In genomic region chr22:39472570-39473556, GRCh38 we compare ENCODE assay signal across 10 cellular contexts. TPM values are rescaled to one million over a fixed set of nuclear protein-coding genes. Genes with fewer than 3 reads are reported as not detected.
DNase-seq lines count a peak whose midpoint lies in the region; ATAC-seq and TF ChIP-seq lines count a peak whose summit lies in the region.
"Had no signal": no experiment of that assay in that cellular context is flagged by ENCODE, and none has a peak within 500 bp of the region (broad histone marks: within the 10 kb centered on the region; RNA-seq: fewer than 3 reads in every experiment).

No MANE protein-coding gene starts in this region.

- H3K9me3 ChIP-seq in esophagus muscularis mucosa: no peaks in the 10 kb centered on the region
- no peaks in the 10 kb centered on the region for H3K9me3 ChIP-seq in skeletal muscle tissue (ENCODE audit: control insufficient read depth in 3 of 3, low read length in 3 of 3)
- no peaks in the 10 kb centered on the region for H3K9me3 ChIP-seq in CD8-positive, alpha-beta T cell (ENCODE audit: low read length)

- TF ChIP-seq EP300 in esophagus muscularis mucosa (IDR thresholded peaks at IDR 0.05): no peak

- H3K4me3 ChIP-seq in esophagus muscularis mucosa (no peak overlapping the region), skeletal muscle tissue (ENCODE audit: low read length in 3 of 3) (no peak overlapping the region)
- no peak overlapping the region for H3K4me3 ChIP-seq in CD8-positive, alpha-beta T cell (ENCODE audit: low read depth, low read length)

- no peak overlapping the region for H3K4me3 Mint-ChIP-seq in CD8-positive, alpha-beta T cell

- POLR2A ChIA-PET in CD8-positive, alpha-beta T cell (lab: Charles Lee): interaction anchor here (0.9 to 2.1 kb wide), 2 partner anchors 44 to 74 kb away, joined by 3 to 5 read pairs; partner anchors contain the start of gene TAB1

- H3K27ac ChIP-seq in esophagus muscularis mucosa (replicated peaks in 1 of 4) (peak overlapping the region; percentile 33 to 69 (median 60)), skeletal muscle tissue (ENCODE audit: low read depth, low read length) (peak overlapping the region; percentile 13)
- H3K27ac ChIP-seq in CD8-positive, alpha-beta T cell (ENCODE audit: low read depth, low read length): no peak overlapping the region

- no peak overlapping the region for H3K27ac Mint-ChIP-seq in CD8-positive, alpha-beta T cell

- H3K36me3 ChIP-seq in esophagus muscularis mucosa (no peaks in the 10 kb centered on the region), skeletal muscle tissue (ENCODE audit: control insufficient read depth in 3 of 3, insufficient read depth in 3 of 3, low read length in 3 of 3) (no peaks in the 10 kb centered on the region)
- H3K36me3 ChIP-seq in CD8-positive, alpha-beta T cell (ENCODE audit: insufficient read depth, low read length): no peaks in the 10 kb centered on the region

- peaks cover 0 to 11% (median 0%) of the 10 kb centered on the region in 4 donors for H3K27me3 ChIP-seq in esophagus muscularis mucosa
- H3K27me3 ChIP-seq in skeletal muscle tissue (ENCODE audit: control insufficient read depth in 3 of 3, insufficient read depth in 3 of 3, low read length in 3 of 3): peaks cover 0 to 20% (median 14%) of the 10 kb centered on the region in 3 donors
- no peaks in the 10 kb centered on the region for H3K27me3 ChIP-seq in CD8-positive, alpha-beta T cell (ENCODE audit: insufficient read depth, low read length)

- CTCF ChIA-PET in CD8-positive, alpha-beta T cell (lab: Charles Lee): interaction anchor here (1.2 kb wide), 1 partner anchor 20 kb away, joined by 4 read pairs; no protein-coding TSS in a partner anchor

- no peak for ATAC-seq in CD8-positive, alpha-beta T cell

- H3K27me3 Mint-ChIP-seq in CD8-positive, alpha-beta T cell (ENCODE audit: low read depth): no peaks in the 10 kb centered on the region

- intact Hi-C loops in esophagus muscularis mucosa (cut with DNase I): no loop called here
- intact Hi-C loops in CD8-positive, alpha-beta T cell (cut with DNase I, micrococcal nuclease): loop anchor here in 1 of 2 experiments (5.0 kb wide), 1 partner anchor 36 kb away; no protein-coding TSS in a partner anchor

- 76% methylated on average over 14 of the region's 19 CpGs for WGBS in esophagus muscularis mucosa

- H3K9me3 Mint-ChIP-seq in CD8-positive, alpha-beta T cell: no peaks in the 10 kb centered on the region

- H3K4me1 ChIP-seq in esophagus muscularis mucosa: peaks cover 39 to 72% (median 55%) of the 10 kb centered on the region in 4 donors
- peaks cover 20 to 42% (median 41%) of the 10 kb centered on the region in 3 donors for H3K4me1 ChIP-seq in skeletal muscle tissue (ENCODE audit: control insufficient read depth in 3 of 3, insufficient read depth in 3 of 3, low read length in 3 of 3)
- peaks cover 24% of the 10 kb centered on the region for H3K4me1 ChIP-seq in CD8-positive, alpha-beta T cell (ENCODE audit: insufficient read depth, low read length)

- H3K9ac ChIP-seq in skeletal muscle tissue (ENCODE audit: low read depth in 1 of 3, low read length in 3 of 3): no peak overlapping the region

- peak; percentile 35 for TF ChIP-seq POLR2A in GM19099 (IDR thresholded peaks at IDR 0.05; ENCODE audit: extremely low read depth, insufficient read length, low read depth)
- TF ChIP-seq POLR2A in esophagus muscularis mucosa (IDR thresholded peaks at IDR 0.05; ENCODE audit: low read depth): no peak

- H3K4me1 Mint-ChIP-seq in CD8-positive, alpha-beta T cell (ENCODE audit: low read depth): peaks cover 22% of the 10 kb centered on the region

- no peak for TF ChIP-seq CTCF in esophagus muscularis mucosa (IDR thresholded peaks at IDR 0.05)
- no peak for TF ChIP-seq CTCF in CD8-positive, alpha-beta T cell (IDR thresholded peaks at IDR 0.05)

- peak; percentile 69 for DNase-seq in NCI-H510A treated with DMSO at 0.1 percent for 48 hours (lab: John Stamatoyannopoulos, UW)
- no peak for DNase-seq in esophagus muscularis mucosa (ENCODE audit: extremely low spot score)
- DNase-seq in effector CD8-positive, alpha-beta T cell (lab: John Stamatoyannopoulos, UW): no peak
- no peak for DNase-seq in NCI-H446 (lab: John Stamatoyannopoulos, UW)
- no peak for DNase-seq in CD8-positive, alpha-beta T cell
- no peak for DNase-seq in medulla oblongata (ENCODE audit: extremely low spot score)
- DNase-seq: activated CD8-positive, alpha-beta memory T cell treated with anti-CD3 and anti-CD28 coated beads, Interleukin-2, amount 50 U/mL, for 4 hours; NCI-H748 treated with DMSO at 0.1 percent for 48 hours had no signal

- H3K36me3 Mint-ChIP-seq in CD8-positive, alpha-beta T cell: no peaks in the 10 kb centered on the region

RNA-seq across cellular contexts. Expression of gene MGAT3, which starts 16.1 kb away (rescaled TPM):
- 1 to 10 TPM; 1.2 to 7.1 (median 3.6) TPM for total RNA-seq in esophagus muscularis mucosa
- total RNA-seq in skeletal muscle tissue: 2.1 TPM
- under 1 TPM in 1 of 2 experiments, not detected in 1; 0.05 TPM for total RNA-seq in CD8-positive, alpha-beta T cell

RNA-seq across cellular contexts. Expression of gene MIEF1, which starts 29.2 kb away (rescaled TPM):
- total RNA-seq in esophagus muscularis mucosa: 10 to 100 TPM; 19.7 to 21.7 (median 20.9) TPM
- 10.4 TPM for total RNA-seq in skeletal muscle tissue
- total RNA-seq in CD8-positive, alpha-beta T cell: 10 to 100 TPM; 24.8 to 25.3 TPM

RNA-seq across cellular contexts. Expression of gene ATF4, which starts 47.5 kb away (rescaled TPM):
- total RNA-seq in esophagus muscularis mucosa (100 to 1,000 TPM; 516 to 895 (median 721) TPM), skeletal muscle tissue (136 TPM)
- 100 to 1,000 TPM; 327 to 329 TPM for total RNA-seq in CD8-positive, alpha-beta T cell

RNA-seq across cellular contexts. Expression of gene RPS19BP1, which starts 59.7 kb away (rescaled TPM):
- total RNA-seq in esophagus muscularis mucosa: 100 to 1,000 TPM; 158 to 202 (median 177) TPM
- total RNA-seq in skeletal muscle tissue: 27.7 TPM
- total RNA-seq in CD8-positive, alpha-beta T cell: 10 to 100 TPM; 69.0 to 70.5 TPM
